14 cellular contexts compared by ENCODE assay signal in the genomic region with DNA sequence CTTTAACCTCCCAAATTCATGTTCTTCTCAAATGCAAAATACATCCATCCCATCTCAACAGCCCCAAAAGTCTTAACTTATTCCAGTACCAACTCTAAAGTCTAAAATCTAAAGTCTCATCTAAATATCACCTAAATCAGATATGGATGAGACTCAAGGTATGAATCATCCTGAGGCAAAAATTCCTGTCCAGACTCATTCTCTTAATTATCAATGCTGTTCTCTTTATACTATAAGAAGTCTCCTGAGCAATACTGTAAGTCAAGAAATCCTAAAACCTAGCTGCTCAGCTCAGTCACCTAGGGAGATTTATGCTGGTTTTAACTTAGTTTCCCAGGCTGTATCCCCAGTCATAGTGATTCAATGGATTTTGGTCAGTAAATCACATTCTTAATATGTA. TPM values are rescaled to one million over a fixed set of nuclear protein-coding genes. Genes with fewer than 3 reads are reported as not detected.
DNase-seq lines count a peak whose midpoint lies in the region; ATAC-seq, FAIRE-seq and TF ChIP-seq lines count a peak whose summit lies in the region.
"Had no signal": no experiment of that assay in that cellular context is flagged by ENCODE, and none has a peak within 500 bp of the region (broad histone marks: within the 10 kb centered on the region; RNA-seq: fewer than 3 reads in every experiment).

No MANE protein-coding gene starts in this region.

- dilution Hi-C loops in keratinocyte (cut with MboI; ENCODE audit: extremely low pct_ligation_motif_present, low sequenced_read_pairs), result no loop called here

- peak; percentile 58; the same call in 2 of the 3 replicates for ATAC-seq in RWPE2 (ENCODE audit: low read depth)
- ATAC-seq: CD8-positive, alpha-beta T cell had no signal

- no peak overlapping the region for H2AFZ ChIP-seq in keratinocyte (ENCODE audit: control insufficient read depth, low read length)

- H3K27ac ChIP-seq in RWPE2 (ENCODE audit: poor library complexity, severe bottlenecking) (peak overlapping the region; percentile 6), keratinocyte (ENCODE audit: control insufficient read depth, insufficient read depth, low read length) (no peak overlapping the region), dorsolateral prefrontal cortex (no peak overlapping the region)
- H3K27ac ChIP-seq: BLaER1 treated with 17β-estradiol and CSF1 and Interleukin-3, amounts not matched to agents 10 nM and 100 nM had no signal

- H3K36me3 ChIP-seq in RWPE2 (ENCODE audit: low read depth), result peaks cover 21% of the 10 kb centered on the region
- H3K36me3 ChIP-seq in keratinocyte (ENCODE audit: control insufficient read depth in 2 of 2, extremely low read depth in 1 of 2, insufficient read depth in 2 of 2, low read length in 2 of 2), result peaks cover 0 to 5% of the 10 kb centered on the region in 2 experiments

- peaks cover 3% of the 10 kb centered on the region for H3K9me1 ChIP-seq in keratinocyte (ENCODE audit: control insufficient read depth, extremely low read depth, insufficient read depth, low read length)

- peaks cover 54% of the 10 kb centered on the region for H3K79me2 ChIP-seq in keratinocyte (ENCODE audit: control insufficient read depth, insufficient read depth, low read length)

- H3K9me3 ChIP-seq in RWPE2 (ENCODE audit: severe bottlenecking), result no peaks in the 10 kb centered on the region
- no peaks in the 10 kb centered on the region for H3K9me3 ChIP-seq in keratinocyte (ENCODE audit: control insufficient read depth, low read depth, low read length)
- H3K9me3 ChIP-seq: BLaER1 treated with 17β-estradiol and CSF1 and Interleukin-3, amounts not matched to agents 10 nM and 100 nM had no signal

- H3K9ac ChIP-seq in keratinocyte (ENCODE audit: control insufficient read depth, extremely low read depth, insufficient read depth, low read length), result no peak overlapping the region
- H3K9ac ChIP-seq: BLaER1 treated with 17β-estradiol and CSF1 and Interleukin-3, amounts not matched to agents 10 nM and 100 nM had no signal

- H3K4me1 ChIP-seq in RWPE2 (ENCODE audit: insufficient read depth, poor library complexity, severe bottlenecking) (peaks cover 8% of the 10 kb centered on the region), keratinocyte (ENCODE audit: control insufficient read depth, extremely low read depth, insufficient read depth, low read length) (peaks cover 25% of the 10 kb centered on the region)

- no peak overlapping the region for H3K4me3 ChIP-seq in RWPE2 (ENCODE audit: severe bottlenecking)
- H3K4me3 ChIP-seq in keratinocyte (ENCODE audit: control insufficient read depth in 2 of 3, extremely low read depth in 1 of 3, insufficient read depth in 2 of 3, low read depth in 1 of 3, low read length in 3 of 3), result no peak overlapping the region
- no peak overlapping the region for H3K4me3 ChIP-seq in dorsolateral prefrontal cortex
- H3K4me3 ChIP-seq: BLaER1 treated with 17β-estradiol and CSF1 and Interleukin-3, amounts not matched to agents 10 nM and 100 nM had no signal

- H3K27me3 ChIP-seq in RWPE2 (ENCODE audit: insufficient read depth, poor library complexity, severe bottlenecking) (no peaks in the 10 kb centered on the region), keratinocyte (ENCODE audit: control insufficient read depth, extremely low read depth, insufficient read depth, low read length) (no peaks in the 10 kb centered on the region), dorsolateral prefrontal cortex (no peaks in the 10 kb centered on the region)
- H3K27me3 ChIP-seq: BLaER1 treated with 17β-estradiol and CSF1 and Interleukin-3, amounts not matched to agents 10 nM and 100 nM had no signal

- H3K4me2 ChIP-seq in keratinocyte (ENCODE audit: control insufficient read depth, extremely low read depth, insufficient read depth, low read depth, low read length), result peak overlapping the region; percentile 36
- H3K4me2 ChIP-seq: BLaER1 treated with 17β-estradiol and CSF1 and Interleukin-3, amounts not matched to agents 10 nM and 100 nM had no signal

- no peaks in the 10 kb centered on the region for H4K20me1 ChIP-seq in keratinocyte (ENCODE audit: control insufficient read depth, extremely low read depth, insufficient read depth, low read length)

- peak; percentile 24 for DNase-seq in EH (ENCODE audit: low read depth)
- peak; percentile 36 for DNase-seq in ELR (ENCODE audit: low read depth)
- DNase-seq in RWPE2 (ENCODE audit: low spot score), result no peak
- no peak for DNase-seq in keratinocyte (ENCODE audit: low read depth, low spot score)
- DNase-seq in dorsolateral prefrontal cortex, result no peak
- DNase-seq in NCI-H446 treated with DMSO at 0.1 percent for 48 hours (lab: John Stamatoyannopoulos, UW), result no peak
- no peak for DNase-seq in HuH-7.5 (ENCODE audit: low spot score)
- DNase-seq: Calu3; CD8-positive, alpha-beta T cell; DND-41; GF-D8; H9 had no signal

- intact Hi-C loops in dorsolateral prefrontal cortex (cut with DNase I), result no loop called here

- no peak for FAIRE-seq in keratinocyte (lab: Jason Lieb, UNC)
- FAIRE-seq: H1 had no signal

- TF ChIP-seq CTCF in RWPE2 (IDR thresholded peaks at IDR 0.05; ENCODE audit: poor library complexity, severe bottlenecking) (no peak), keratinocyte (optimal IDR thresholded peaks at IDR 0.05 in 1 of 3, IDR thresholded peaks at IDR 0.05 in 1 of 3, conservative IDR thresholded peaks at IDR 0.05 in 1 of 3; ENCODE audit: extremely low read depth in 1 of 3, insufficient read depth in 2 of 3, low read length in 3 of 3) (no peak), dorsolateral prefrontal cortex (IDR thresholded peaks at IDR 0.05 in 54 of 56, conservative IDR thresholded peaks at IDR 0.05 in 2 of 56; ENCODE audit: low read depth in 1 of 56, partially characterized antibody in 56 of 56) (no peak)

RNA-seq across cellular contexts. Expression of a gene that starts 11.1 kb away (rescaled TPM):
- 7.6 to 16.0 TPM (median 13.8 TPM) in 3 replicates for polyA plus RNA-seq in keratinocyte
- 5.8 TPM for polyA plus RNA-seq in keratinocyte (2011; ENCODE audit: low read depth)
- polyA plus RNA-seq in keratinocyte (2011; cell fraction: cytosol; rRNA removed), result 7.5 and 13.2 TPM in 2 replicates
- 12.1 and 13.4 TPM in 2 replicates for polyA plus RNA-seq in keratinocyte (2011; cell fraction: nucleus; rRNA removed)
- 4.0 and 9.5 TPM in 2 replicates for polyA plus RNA-seq in keratinocyte (2012; ENCODE audit: low replicate concordance)
- polyA minus RNA-seq in keratinocyte, result 4.5 to 17.7 TPM (median 6.5 TPM) in 3 replicates
- polyA minus RNA-seq in keratinocyte (2011; cell fraction: cytosol; rRNA and poly(A)+ RNA removed), result 8.1 TPM
- polyA minus RNA-seq in keratinocyte (2011; cell fraction: nucleus; rRNA and poly(A)+ RNA removed), result 13.5 and 17.5 TPM in 2 replicates
- 10 to 100 TPM in 110 of 120 experiments, 1 to 10 TPM in 10; 7.8 to 24.6 (median 13.3) TPM for total RNA-seq in dorsolateral prefrontal cortex

Comparison
In these comparisons a context has a peak if more than half of its experiments do, and no peak if none do; other contexts are left out.
1. DNase-seq: peak in EH (single experiment) and ELR (single experiment); none in RWPE2 (single experiment), keratinocyte (single experiment), dorsolateral prefrontal cortex (0 of 10), NCI-H446 treated with DMSO at 0.1 percent for 48 hours (single experiment) and HuH-7.5 (single experiment).